In the genomic region with DNA sequence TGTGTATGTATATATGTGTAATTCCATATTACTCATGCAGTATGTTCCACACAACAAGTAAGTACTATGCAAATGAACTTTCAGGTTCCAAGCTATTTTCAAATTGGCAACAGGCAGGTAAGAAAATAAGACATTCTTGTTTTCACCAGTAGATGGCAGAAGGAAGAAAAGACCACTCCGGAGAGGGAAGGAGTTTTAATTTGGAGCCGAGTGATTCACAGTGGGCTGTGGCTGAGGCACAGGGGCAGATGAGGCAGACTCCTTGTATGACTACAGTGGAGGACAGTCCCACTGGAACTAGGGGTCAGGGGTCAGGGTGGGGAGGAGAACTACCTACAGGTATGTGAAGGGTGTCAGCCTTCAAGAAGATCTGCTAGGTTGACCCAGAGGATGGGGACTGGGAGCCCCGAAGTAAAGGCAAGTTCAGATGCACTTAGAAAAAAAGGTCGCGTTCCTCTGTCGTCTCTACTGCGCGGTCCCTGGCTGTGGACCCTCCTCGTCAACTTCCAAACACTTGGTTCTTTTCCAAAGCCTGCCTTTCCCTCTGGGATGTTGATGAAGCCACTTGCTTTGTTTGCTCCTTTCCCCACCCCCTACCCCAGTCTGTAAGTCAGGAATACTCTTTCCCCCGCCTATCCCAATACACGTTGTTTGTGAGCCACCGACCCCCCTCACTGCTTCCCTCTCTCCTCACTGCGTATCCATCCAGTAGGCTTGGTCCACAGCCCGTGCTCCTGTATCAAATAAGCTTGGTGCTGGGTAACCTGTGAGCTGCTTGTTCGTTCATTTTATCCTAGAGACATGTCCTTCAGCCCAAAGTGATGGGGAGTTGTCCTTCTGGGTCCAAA, we compare ENCODE assay signal across 8 cellular contexts. TPM values are rescaled to one million over a fixed set of nuclear protein-coding genes. Genes with fewer than 3 reads are reported as not detected.
DNase-seq lines count a peak whose midpoint lies in the region; ATAC-seq and TF ChIP-seq lines count a peak whose summit lies in the region.

No MANE protein-coding gene starts in this region.

- ATAC-seq in GM18868 (IDR thresholded peaks at IDR 0.05; ENCODE audit: unreplicated experiment): peak; percentile 57
- peak; percentile 74 for ATAC-seq in body of pancreas
- ATAC-seq in GM18861 (IDR thresholded peaks at IDR 0.05; ENCODE audit: unreplicated experiment): no peak

- no peaks in the 10 kb centered on the region for H3K27me3 Mint-ChIP-seq in T-helper 2 cell treated with Interferon-gamma antibody and Interleukin-4, amounts not matched to agents 5 μg/mL and 100 μg/mL, for 36 hours (ENCODE audit: low read depth)

- intact Hi-C loops in body of pancreas (cut with DNase I): no loop called here

- no peaks in the 10 kb centered on the region for H3K36me3 ChIP-seq in MM.1S (replicated peaks; ENCODE audit: insufficient read depth, low read length)
- peaks cover 0 to 3% of the 10 kb centered on the region in 2 donors for H3K36me3 ChIP-seq in body of pancreas (replicated peaks in 1 of 2; ENCODE audit: insufficient read depth in 1 of 2, low read depth in 2 of 2)

- H3K36me3 Mint-ChIP-seq in T-helper 2 cell treated with Interferon-gamma antibody and Interleukin-4, amounts not matched to agents 5 μg/mL and 100 μg/mL, for 36 hours (ENCODE audit: low read depth): peaks cover 21% of the 10 kb centered on the region

- H4K20me1 ChIP-seq in MM.1S (ENCODE audit: insufficient read depth, low read length): no peaks in the 10 kb centered on the region

- peak overlapping the region; percentile 47 for H3K27ac ChIP-seq in AG04450 (ENCODE audit: low read depth, low read length)
- H3K27ac ChIP-seq in MM.1S (ENCODE audit: low read length): no peak overlapping the region
- no peak overlapping the region for H3K27ac ChIP-seq in body of pancreas

- no peak overlapping the region for H3K4me3 Mint-ChIP-seq in T-helper 2 cell treated with Interferon-gamma antibody and Interleukin-4, amounts not matched to agents 5 μg/mL and 100 μg/mL, for 36 hours

- WGBS in body of pancreas, 2 donors: 53 to 57% methylated on average over 15 of the region's 15 CpGs

- POLR2A ChIA-PET in AG04450 (lab: Yijun Ruan, JAX): interaction anchor here (0.6 to 1.0 kb wide), 5 partner anchors 18 to 1177 kb away, joined by 3 to 5 read pairs (median 4); partner anchors contain the start of gene GPRC5A

- TF ChIP-seq POLR2A in body of pancreas (IDR thresholded peaks at IDR 0.05): no peak

- H3K9me2 ChIP-seq in MM.1S (replicated peaks; ENCODE audit: insufficient read depth, low read length): no peaks in the 10 kb centered on the region

- CTCF ChIA-PET in AG04450 (lab: Charles Lee): interaction anchor here (0.6 to 3.5 kb wide), 37 partner anchors 8 to 376 kb away, joined by 3 to 18 read pairs (median 4); partner anchors contain the start of genes DDX47 and GPRC5A

- peaks cover 19% of the 10 kb centered on the region for H3K4me1 Mint-ChIP-seq in T-helper 2 cell treated with Interferon-gamma antibody and Interleukin-4, amounts not matched to agents 5 μg/mL and 100 μg/mL, for 36 hours (ENCODE audit: low read depth)

- TF ChIP-seq CTCF in AG04450 (IDR thresholded peaks at IDR 0.05; ENCODE audit: low read depth, low read length): peak; percentile 66
- peak; percentile 65 for TF ChIP-seq CTCF in MM.1S (IDR thresholded peaks at IDR 0.05; ENCODE audit: low read length)
- TF ChIP-seq CTCF in body of pancreas (IDR thresholded peaks at IDR 0.05): peak; percentile 28 to 65 (median 56)

- no peaks in the 10 kb centered on the region for H3K9me3 Mint-ChIP-seq in T-helper 2 cell treated with Interferon-gamma antibody and Interleukin-4, amounts not matched to agents 5 μg/mL and 100 μg/mL, for 36 hours

- no peak overlapping the region for H3K4me2 ChIP-seq in MM.1S (ENCODE audit: low read depth, low read length)

- H3K4me1 ChIP-seq in MM.1S (ENCODE audit: low read length): peaks cover 4% of the 10 kb centered on the region
- H3K4me1 ChIP-seq in body of pancreas: no peaks in the 10 kb centered on the region

- no peak overlapping the region for H3K9ac ChIP-seq in MM.1S (ENCODE audit: low read length)

- no peaks in the 10 kb centered on the region for H3K27me3 ChIP-seq in AG04450 (ENCODE audit: control insufficient read depth, insufficient read depth, low read length)
- no peaks in the 10 kb centered on the region for H3K27me3 ChIP-seq in MM.1S (replicated peaks; ENCODE audit: insufficient read depth, low read length)
- H3K27me3 ChIP-seq in body of pancreas: no peaks in the 10 kb centered on the region

- H3K9me3 ChIP-seq in AG04450 (ENCODE audit: control insufficient read depth, insufficient read depth, low read length): no peaks in the 10 kb centered on the region
- H3K9me3 ChIP-seq in MM.1S (replicated peaks; ENCODE audit: insufficient read depth, low read length): no peaks in the 10 kb centered on the region
- H3K9me3 ChIP-seq in body of pancreas: no peaks in the 10 kb centered on the region

- H3K4me3 ChIP-seq in AG04450 (ENCODE audit: low read depth, low read length): no peak overlapping the region
- H3K4me3 ChIP-seq in MM.1S (ENCODE audit: low read length): no peak overlapping the region
- no peak overlapping the region for H3K4me3 ChIP-seq in body of pancreas

- no peaks in the 10 kb centered on the region for H3K79me2 ChIP-seq in MM.1S (ENCODE audit: low read length)

- H2AFZ ChIP-seq in MM.1S (ENCODE audit: low read length): no peak overlapping the region

- DNase-seq in AG04450 (ENCODE audit: low read depth, low spot score) (peak; percentile 44), MM.1S (peak; percentile 27), body of pancreas (peak; percentile 8 to 33 (median 23)), islet precursor cell (peak; percentile 89)
- DNase-seq in T-helper 2 cell treated with Interferon-gamma antibody and Interleukin-4, amounts not matched to agents 5 μg/mL and 100 μg/mL, for 36 hours (ENCODE audit: low spot score): peak; percentile 53
- DNase-seq in stimulated activated CD4-positive, alpha-beta T cell treated with anti-CD3 and anti-CD28 coated beads, Interleukin-2, amount 100 ng/mL, for 4 hours (ENCODE audit: low read depth): peak; percentile 36

- peak overlapping the region; percentile 58 for H3K27ac Mint-ChIP-seq in T-helper 2 cell treated with Interferon-gamma antibody and Interleukin-4, amounts not matched to agents 5 μg/mL and 100 μg/mL, for 36 hours

- no peaks in the 10 kb centered on the region for H3F3A ChIP-seq in MM.1S (ENCODE audit: insufficient read depth, low read length)

RNA-seq across cellular contexts. Expression of gene DDX47, which starts 24.1 kb away (rescaled TPM):
- polyA plus RNA-seq in AG04450 (2011; rRNA removed): 91.3 and 113 TPM in 2 replicates
- 58.5 and 70.0 TPM in 2 replicates for polyA minus RNA-seq in AG04450 (2011; rRNA and poly(A)+ RNA removed)
- total RNA-seq in body of pancreas: 10 to 100 TPM; 32.4 to 59.7 TPM

RNA-seq across cellular contexts. Expression of gene APOLD1, which starts 51.8 kb away (rescaled TPM):
- 2.2 and 2.6 TPM in 2 replicates for polyA plus RNA-seq in AG04450 (2011; rRNA removed)
- 1.7 and 2.4 TPM in 2 replicates for polyA minus RNA-seq in AG04450 (2011; rRNA and poly(A)+ RNA removed)
- total RNA-seq in body of pancreas: 10 to 100 TPM; 10.1 to 23.4 TPM

RNA-seq across cellular contexts. Expression of gene GPRC5A, which starts 54.1 kb away (rescaled TPM):
- 117 and 118 TPM in 2 replicates for polyA plus RNA-seq in AG04450 (2011; rRNA removed)
- 232 and 290 TPM in 2 replicates for polyA minus RNA-seq in AG04450 (2011; rRNA and poly(A)+ RNA removed)
- total RNA-seq in body of pancreas: 1 to 10 TPM; 1.6 to 6.5 TPM

Comparison
In these comparisons a context has a peak if more than half of its experiments do, and no peak if none do; other contexts are left out.
1. DNase-seq: peak in every context shown above with its lines; median percentile 89 in islet precursor cell; 53 in T-helper 2 cell treated with Interferon-gamma antibody and Interleukin-4, amounts not matched to agents 5 μg/mL and 100 μg/mL, for 36 hours; 44 in AG04450; 36 in stimulated activated CD4-positive, alpha-beta T cell treated with anti-CD3 and anti-CD28 coated beads, Interleukin-2, amount 100 ng/mL, for 4 hours; 27 in MM.1S; 23 in body of pancreas.